In genomic region chr1:32989160-32989894, GRCh38 we compare ENCODE assay signal across 9 cellular contexts. TPM values are rescaled to one million over a fixed set of nuclear protein-coding genes. Genes with fewer than 3 reads are reported as not detected.
DNase-seq lines count a peak whose midpoint lies in the region; ATAC-seq, FAIRE-seq and TF ChIP-seq lines count a peak whose summit lies in the region.
"Had no signal": no experiment of that assay in that cellular context is flagged by ENCODE, and none has a peak within 500 bp of the region (broad histone marks: within the 10 kb centered on the region; RNA-seq: fewer than 3 reads in every experiment).

No MANE protein-coding gene starts in this region.

- POLR2A ChIA-PET in T-cell (lab: Charles Lee) = no interaction called here

- H3K27me3 Mint-ChIP-seq in T-cell (no peaks in the 10 kb centered on the region), natural killer cell (ENCODE audit: low read depth in 2 of 2) (no peaks in the 10 kb centered on the region)

- no peaks in the 10 kb centered on the region for H3K9me3 Mint-ChIP-seq in T-cell
- no peaks in the 10 kb centered on the region for H3K9me3 Mint-ChIP-seq in natural killer cell

- CTCF ChIA-PET in T-cell (lab: Charles Lee) = no interaction called here

- DNase-seq in DMS 273 (lab: John Stamatoyannopoulos, UW; ENCODE audit: unreplicated experiment) (peak; percentile 33), DMS 273 treated with DMSO at 0.1 percent for 48 hours (lab: John Stamatoyannopoulos, UW) (no peak), T-cell (peak in 2 of 34 experiments; percentile 10 to 27), natural killer cell (no peak), DMS79 (lab: John Stamatoyannopoulos, UW) (no peak), DMS153 (lab: John Stamatoyannopoulos, UW) (no peak)

- intact Hi-C loops in natural killer cell (cut with micrococcal nuclease) = no loop called here

- H3K4me3 Mint-ChIP-seq in T-cell = no peak overlapping the region
- no peak overlapping the region for H3K4me3 Mint-ChIP-seq in natural killer cell

- no peak for TF ChIP-seq CTCF in natural killer cell (IDR thresholded peaks at IDR 0.05)

- H3K27ac Mint-ChIP-seq in T-cell = peak overlapping the region; percentile 12 to 21
- H3K27ac Mint-ChIP-seq in natural killer cell = peak overlapping the region in 1 of 2 donors; percentile 39

- H3K4me1 Mint-ChIP-seq in T-cell = peaks cover 15 to 43% (median 27%) of the 10 kb centered on the region in 3 donors
- peaks cover 20% of the 10 kb centered on the region in 2 donors for H3K4me1 Mint-ChIP-seq in natural killer cell

- FAIRE-seq in endometrium (lab: Jason Lieb, UNC) = peak; percentile 67
- FAIRE-seq: TTC549 had no signal

- H3K36me3 Mint-ChIP-seq in T-cell (no peaks in the 10 kb centered on the region), natural killer cell (no peaks in the 10 kb centered on the region)

- peak in 1 of 4 experiments; percentile 44 for ATAC-seq in T-cell (replicated peaks in 1 of 4)
- peak; percentile 25 to 48 (median 39) for ATAC-seq in natural killer cell
- ATAC-seq in GM19467 (IDR thresholded peaks at IDR 0.05; ENCODE audit: unreplicated experiment) = no peak

RNA-seq across cellular contexts. Expression of gene RNF19B, which starts 24.7 kb away (rescaled TPM):
- total RNA-seq in T-cell (10 to 100 TPM; 28.7 to 44.8 (median 30.3) TPM), natural killer cell (100 to 1,000 TPM in 1 of 3 donors, 10 to 100 TPM in 2; 44.2 to 110 (median 54.3) TPM)

RNA-seq across cellular contexts. Expression of gene AK2, which starts 47.4 kb away (rescaled TPM):
- total RNA-seq in T-cell (10 to 100 TPM; 57.2 to 92.9 (median 81.9) TPM), natural killer cell (10 to 100 TPM; 64.8 to 94.0 (median 67.1) TPM)
